Comparison of ENCODE assay signal across 7 cellular contexts in genomic region chr12:27331299-27331926, GRCh38. TPM values are rescaled to one million over a fixed set of nuclear protein-coding genes. Genes with fewer than 3 reads are reported as not detected.
DNase-seq lines count a peak whose midpoint lies in the region; ATAC-seq and TF ChIP-seq lines count a peak whose summit lies in the region.

No MANE protein-coding gene starts in this region.

- H3K27me3 ChIP-seq in OCI-LY3 (ENCODE audit: low read depth, low read length) = no peaks in the 10 kb centered on the region
- H3K27me3 ChIP-seq in colonic mucosa = no peaks in the 10 kb centered on the region

- ATAC-seq in GM18502 (IDR thresholded peaks at IDR 0.05; ENCODE audit: poor library complexity, unreplicated experiment) (peak; percentile 48), HG02610 (IDR thresholded peaks at IDR 0.05; ENCODE audit: unreplicated experiment) (peak; percentile 67), left colon (no peak)

- H3K4me2 ChIP-seq in OCI-LY3 (ENCODE audit: low read length) = peak overlapping the region; percentile 89

- H3K36me3 Mint-ChIP-seq in osteocyte (ENCODE audit: unreplicated experiment) = peaks cover 10% of the 10 kb centered on the region

- peaks cover 10% of the 10 kb centered on the region for H3K36me3 ChIP-seq in OCI-LY3 (replicated peaks; ENCODE audit: low read depth, low read length)
- no peaks in the 10 kb centered on the region for H3K36me3 ChIP-seq in colonic mucosa

- H3K9me3 ChIP-seq in OCI-LY3 (ENCODE audit: insufficient read depth, low read length) = no peaks in the 10 kb centered on the region
- H3K9me3 ChIP-seq in colonic mucosa = no peaks in the 10 kb centered on the region

- intact Hi-C loops in colonic mucosa (cut with DNase I) (loop anchor here (10.0 kb wide), 1 partner anchor 53 kb away; no protein-coding TSS in a partner anchor), left colon (cut with DNase I, micrococcal nuclease) (no loop called here)

- no peak for TF ChIP-seq CTCF in OCI-LY3 (IDR thresholded peaks at IDR 0.05; ENCODE audit: low read depth, low read length)
- no peak for TF ChIP-seq CTCF in colonic mucosa (IDR thresholded peaks at IDR 0.05)
- TF ChIP-seq CTCF in osteocyte (IDR thresholded peaks at IDR 0.05) = no peak

- H2AFZ ChIP-seq in OCI-LY3 (ENCODE audit: low read depth, low read length) = no peak overlapping the region

- no peak overlapping the region for H3K27ac ChIP-seq in OCI-LY3 (ENCODE audit: low read length)
- H3K27ac ChIP-seq in colonic mucosa = peak overlapping the region; percentile 10

- DNase-seq in colonic mucosa (no peak), osteocyte (ENCODE audit: extremely low spot score, unreplicated experiment) (no peak), left colon (no peak), OCI-M2 (lab: John Stamatoyannopoulos, UW; ENCODE audit: unreplicated experiment) (no peak)

- peaks cover 33% of the 10 kb centered on the region for H3K4me1 Mint-ChIP-seq in osteocyte (ENCODE audit: unreplicated experiment)

- peak overlapping the region; percentile 66 for H3K27ac Mint-ChIP-seq in osteocyte (ENCODE audit: unreplicated experiment)

- H3K9ac ChIP-seq in OCI-LY3 (ENCODE audit: low read length) (no peak overlapping the region), colonic mucosa (ENCODE audit: low read depth in 2 of 2, low read length in 2 of 2) (no peak overlapping the region)

- H3K9me3 Mint-ChIP-seq in osteocyte (ENCODE audit: unreplicated experiment) = no peaks in the 10 kb centered on the region

- no peaks in the 10 kb centered on the region for H4K20me1 ChIP-seq in OCI-LY3 (ENCODE audit: insufficient read depth, low read length)

- no peaks in the 10 kb centered on the region for H3K27me3 Mint-ChIP-seq in osteocyte (ENCODE audit: unreplicated experiment)

- peak overlapping the region; percentile 31 for H3K4me3 Mint-ChIP-seq in osteocyte (ENCODE audit: unreplicated experiment)

- H3K4me3 ChIP-seq in OCI-LY3 (ENCODE audit: low read length) (peak overlapping the region; percentile 79), colonic mucosa (no peak overlapping the region)

- H3K4me1 ChIP-seq in OCI-LY3 (ENCODE audit: low read length) (peaks cover 44% of the 10 kb centered on the region), colonic mucosa (no peaks in the 10 kb centered on the region)

- H3K79me2 ChIP-seq in OCI-LY3 (ENCODE audit: low read length) = peaks cover 29% of the 10 kb centered on the region

RNA-seq across cellular contexts. Expression of gene BMAL2, which starts 1.2 kb away (rescaled TPM):
- total RNA-seq in colonic mucosa = 10 to 100 TPM in 1 of 2 donors, 1 to 10 TPM in 1; 7.0 to 14.9 TPM
- 5.5 and 6.4 TPM in 2 replicates for total RNA-seq in osteocyte
- 1 to 10 TPM; 3.6 to 4.3 TPM for total RNA-seq in left colon
